Comparison of ENCODE assay signal across 23 cellular contexts in genomic region chr3:54099381-54099780, GRCh38. TPM values are rescaled to one million over a fixed set of nuclear protein-coding genes. Genes with fewer than 3 reads are reported as not detected.
"Had no signal": no experiment of that assay in that cellular context is flagged by ENCODE, and none has a peak within 500 bp of the region (broad histone marks: within the 10 kb centered on the region; RNA-seq: fewer than 3 reads in every experiment).

No MANE protein-coding gene starts in this region.

- DNase-seq: naive B cell; naive thymus-derived CD8-positive, alpha-beta T cell; occipital lobe; pancreas; right lobe of liver; sigmoid colon; small intestine; stimulated activated CD4-positive, alpha-beta T cell treated with anti-CD3 and anti-CD28 coated beads, Interleukin-15, amount 100 ng/mL, for 24 hours; stimulated activated CD4-positive, alpha-beta T cell treated with anti-CD3 and anti-CD28 coated beads, Interleukin-2, amount 100 ng/mL, for 24 hours; stimulated activated CD4-positive, alpha-beta T cell treated with anti-CD3 and anti-CD28 coated beads, Interleukin-2, amount 100 ng/mL, for 48 hours; stimulated activated CD4-positive, alpha-beta T cell treated with anti-CD3 and anti-CD28 coated beads, Interleukin-4, amount 100 ng/mL, for 24 hours; stimulated activated naive B cell treated with anti-CD40 and anti-IgM and Interleukin-4, amounts not matched to agents 10 μg/mL and 1 μg/mL and 100 μg/mL, for 72 hours; stimulated activated naive CD4-positive, alpha-beta T cell treated with Interleukin-2 at 50 U/mL for 16 hours; stomach; thyroid gland; trophoblast cell; upper lobe of left lung had no signal

- H3K27ac ChIP-seq: neural progenitor cell, pancreas, prostate gland, right lobe of liver, sigmoid colon, stomach, thoracic aorta, thyroid gland, tibial nerve, upper lobe of left lung, vagina had no signal

- ATAC-seq: naive thymus-derived CD8-positive, alpha-beta T cell; pancreas; right lobe of liver; stimulated activated effector memory CD8-positive, alpha-beta T cell treated with anti-CD3 and anti-CD28 coated beads, Interleukin-12 subunit alpha, Interleukin-12 subunit beta, amount 100 ng/mL, for 72 hours; stimulated activated naive B cell treated with anti-CD40 and anti-IgM and Interleukin-4, amounts not matched to agents 10 μg/mL and 1 μg/mL and 100 μg/mL, for 72 hours had no signal

- H3K36me3 ChIP-seq: neural progenitor cell, pancreas, prostate gland, right lobe of liver, sigmoid colon, stomach, thoracic aorta, thyroid gland, tibial nerve, upper lobe of left lung, vagina had no signal

- H3K27me3 ChIP-seq: neural progenitor cell, pancreas, right lobe of liver, sigmoid colon, stomach, thyroid gland, tibial nerve, upper lobe of left lung, vagina had no signal

- H3K9me3 ChIP-seq: pancreas, prostate gland, right lobe of liver, sigmoid colon, stomach, thoracic aorta, thyroid gland, tibial nerve, upper lobe of left lung, vagina had no signal

- H3K4me3 ChIP-seq: neural progenitor cell, pancreas, prostate gland, right lobe of liver, sigmoid colon, stomach, thoracic aorta, thyroid gland, tibial nerve, upper lobe of left lung, vagina had no signal

- H3K4me1 ChIP-seq: pancreas, prostate gland, right lobe of liver, sigmoid colon, stomach, thyroid gland, tibial nerve, upper lobe of left lung, vagina had no signal

RNA-seq across cellular contexts. Expression of gene CACNA2D3, which starts 23.0 kb away (rescaled TPM):
- total RNA-seq: naive thymus-derived CD8-positive, alpha-beta T cell had no signal
- polyA plus RNA-seq: naive thymus-derived CD8-positive, alpha-beta T cell had no signal
